Comparison of ENCODE assay signal across 1 cellular context in the genomic region with DNA sequence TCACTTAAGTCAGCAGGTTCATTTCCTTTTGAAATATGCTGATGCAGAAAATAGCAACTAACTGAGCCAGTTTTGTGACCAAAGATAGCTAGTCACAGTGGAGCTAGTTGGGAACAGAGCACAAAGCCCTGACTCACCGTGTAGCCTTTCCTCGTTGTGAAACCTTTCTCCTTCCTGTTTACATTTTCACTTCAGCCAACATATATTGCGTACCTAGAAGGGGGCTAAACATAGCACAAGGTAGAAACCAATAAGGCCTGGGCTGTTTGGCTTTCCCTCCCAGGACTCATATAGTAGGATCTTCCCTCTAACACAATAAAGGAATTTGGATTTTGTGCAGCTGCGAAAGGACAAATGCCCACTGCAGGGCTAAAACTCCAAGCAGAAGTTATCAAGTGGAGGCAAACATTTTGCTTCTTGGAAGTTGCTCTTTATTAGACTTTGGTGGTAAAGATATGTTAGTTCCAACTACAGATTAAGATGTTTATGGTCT.
TF ChIP-seq lines count a peak whose summit lies in the region.

No MANE protein-coding gene starts in this region.

TF ChIP-seq in HepG2, 621 proteins besides CTCF, POLR2A, EP300 and RAD21 (continued from another document and continues in another):
- TF ChIP-seq, protein P1, sequence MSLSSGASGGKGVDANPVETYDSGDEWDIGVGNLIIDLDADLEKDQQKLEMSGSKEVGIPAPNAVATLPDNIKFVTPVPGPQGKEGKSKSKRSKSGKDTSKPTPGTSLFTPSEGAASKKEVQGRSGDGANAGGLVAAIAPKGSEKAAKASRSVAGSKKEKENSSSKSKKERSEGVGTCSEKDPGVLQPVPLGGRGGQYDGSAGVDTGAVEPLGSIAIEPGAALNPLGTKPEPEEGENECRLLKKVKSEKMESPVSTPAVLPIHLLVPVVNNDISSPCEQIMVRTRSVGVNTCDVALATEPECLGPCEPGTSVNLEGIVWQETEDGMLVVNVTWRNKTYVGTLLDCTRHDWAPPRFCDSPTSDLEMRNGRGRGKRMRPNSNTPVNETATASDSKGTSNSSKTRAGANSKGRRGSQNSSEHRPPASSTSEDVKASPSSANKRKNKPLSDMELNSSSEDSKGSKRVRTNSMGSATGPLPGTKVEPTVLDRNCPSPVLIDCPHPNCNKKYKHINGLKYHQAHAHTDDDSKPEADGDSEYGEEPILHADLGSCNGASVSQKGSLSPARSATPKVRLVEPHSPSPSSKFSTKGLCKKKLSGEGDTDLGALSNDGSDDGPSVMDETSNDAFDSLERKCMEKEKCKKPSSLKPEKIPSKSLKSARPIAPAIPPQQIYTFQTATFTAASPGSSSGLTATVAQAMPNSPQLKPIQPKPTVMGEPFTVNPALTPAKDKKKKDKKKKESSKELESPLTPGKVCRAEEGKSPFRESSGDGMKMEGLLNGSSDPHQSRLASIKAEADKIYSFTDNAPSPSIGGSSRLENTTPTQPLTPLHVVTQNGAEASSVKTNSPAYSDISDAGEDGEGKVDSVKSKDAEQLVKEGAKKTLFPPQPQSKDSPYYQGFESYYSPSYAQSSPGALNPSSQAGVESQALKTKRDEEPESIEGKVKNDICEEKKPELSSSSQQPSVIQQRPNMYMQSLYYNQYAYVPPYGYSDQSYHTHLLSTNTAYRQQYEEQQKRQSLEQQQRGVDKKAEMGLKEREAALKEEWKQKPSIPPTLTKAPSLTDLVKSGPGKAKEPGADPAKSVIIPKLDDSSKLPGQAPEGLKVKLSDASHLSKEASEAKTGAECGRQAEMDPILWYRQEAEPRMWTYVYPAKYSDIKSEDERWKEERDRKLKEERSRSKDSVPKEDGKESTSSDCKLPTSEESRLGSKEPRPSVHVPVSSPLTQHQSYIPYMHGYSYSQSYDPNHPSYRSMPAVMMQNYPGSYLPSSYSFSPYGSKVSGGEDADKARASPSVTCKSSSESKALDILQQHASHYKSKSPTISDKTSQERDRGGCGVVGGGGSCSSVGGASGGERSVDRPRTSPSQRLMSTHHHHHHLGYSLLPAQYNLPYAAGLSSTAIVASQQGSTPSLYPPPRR (CRISPR knock-in tag; IDR thresholded peaks at IDR 0.05; ENCODE audit: borderline replicate concordance) = peak; percentile 87; the same call in 1 of the 2 replicates
- TF ChIP-seq, protein P2, sequence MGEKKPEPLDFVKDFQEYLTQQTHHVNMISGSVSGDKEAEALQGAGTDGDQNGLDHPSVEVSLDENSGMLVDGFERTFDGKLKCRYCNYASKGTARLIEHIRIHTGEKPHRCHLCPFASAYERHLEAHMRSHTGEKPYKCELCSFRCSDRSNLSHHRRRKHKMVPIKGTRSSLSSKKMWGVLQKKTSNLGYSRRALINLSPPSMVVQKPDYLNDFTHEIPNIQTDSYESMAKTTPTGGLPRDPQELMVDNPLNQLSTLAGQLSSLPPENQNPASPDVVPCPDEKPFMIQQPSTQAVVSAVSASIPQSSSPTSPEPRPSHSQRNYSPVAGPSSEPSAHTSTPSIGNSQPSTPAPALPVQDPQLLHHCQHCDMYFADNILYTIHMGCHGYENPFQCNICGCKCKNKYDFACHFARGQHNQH (CRISPR knock-in tag; IDR thresholded peaks at IDR 0.05) = peak; percentile 96
- TF ChIP-seq, protein P3, sequence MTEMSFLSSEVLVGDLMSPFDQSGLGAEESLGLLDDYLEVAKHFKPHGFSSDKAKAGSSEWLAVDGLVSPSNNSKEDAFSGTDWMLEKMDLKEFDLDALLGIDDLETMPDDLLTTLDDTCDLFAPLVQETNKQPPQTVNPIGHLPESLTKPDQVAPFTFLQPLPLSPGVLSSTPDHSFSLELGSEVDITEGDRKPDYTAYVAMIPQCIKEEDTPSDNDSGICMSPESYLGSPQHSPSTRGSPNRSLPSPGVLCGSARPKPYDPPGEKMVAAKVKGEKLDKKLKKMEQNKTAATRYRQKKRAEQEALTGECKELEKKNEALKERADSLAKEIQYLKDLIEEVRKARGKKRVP (CRISPR knock-in tag; IDR thresholded peaks at IDR 0.05) = peak in 1 of 2 experiments; percentile 90; a peak in 2 of 4 replicates
- TF ChIP-seq BCL6 (CRISPR knock-in tag; IDR thresholded peaks at IDR 0.05) (peak; percentile 96), JUN (CRISPR knock-in tag; IDR thresholded peaks at IDR 0.05) (peak; percentile 88), CEBPB (IDR thresholded peaks at IDR 0.05; ENCODE audit: borderline replicate concordance, low read depth, low read length) (peak; percentile 96), ETV5 (CRISPR knock-in tag; IDR thresholded peaks at IDR 0.05; ENCODE audit: borderline replicate concordance) (peak; percentile 100), HDAC1 (CRISPR knock-in tag; IDR thresholded peaks at IDR 0.05) (peak; percentile 84), HMG20B (CRISPR knock-in tag; conservative IDR thresholded peaks at IDR 0.05) (peak; percentile 77; the same call in 1 of the 2 replicates), STAG1 (CRISPR knock-in tag; IDR thresholded peaks at IDR 0.05) (peak; percentile 33; the same call in 1 of the 2 replicates), GABPB1 (CRISPR knock-in tag; IDR thresholded peaks at IDR 0.05) (peak; percentile 75), CBX5 (CRISPR knock-in tag; IDR thresholded peaks at IDR 0.05; ENCODE audit: borderline replicate concordance) (peak; percentile 87; the same call in 1 of the 2 replicates), RBM39 (IDR thresholded peaks at IDR 0.05; ENCODE audit: low read depth, low read length, poor library complexity, severe bottlenecking) (no peak), ATF1 (CRISPR knock-in tag; IDR thresholded peaks at IDR 0.05) (peak; percentile 58; the same call in 1 of the 2 replicates), ZNF44 (CRISPR knock-in tag; IDR thresholded peaks at IDR 0.05) (no peak), NR2F2 (IDR thresholded peaks at IDR 0.05; ENCODE audit: borderline replicate concordance, low read depth) (peak; percentile 69; the same call in 1 of the 2 replicates), ZNF776 (CRISPR knock-in tag; IDR thresholded peaks at IDR 0.05) (no peak), ZNF549 (CRISPR knock-in tag; IDR thresholded peaks at IDR 0.05) (no peak), ZFP37 (CRISPR knock-in tag; IDR thresholded peaks at IDR 0.05; ENCODE audit: borderline replicate concordance) (no peak), HMG20A (CRISPR knock-in tag; IDR thresholded peaks at IDR 0.05; ENCODE audit: borderline replicate concordance) (peak; percentile 88), POLR2AphosphoS5 (IDR thresholded peaks at IDR 0.05; ENCODE audit: low read depth, low read length) (peak; percentile 59), RXRB (CRISPR knock-in tag; IDR thresholded peaks at IDR 0.05; ENCODE audit: borderline replicate concordance) (peak; percentile 94), MIER2 (CRISPR knock-in tag; IDR thresholded peaks at IDR 0.05) (peak; percentile 69), ZNF12 (CRISPR knock-in tag; IDR thresholded peaks at IDR 0.05) (peak; percentile 88), SMYD3 (CRISPR knock-in tag; IDR thresholded peaks at IDR 0.05) (no peak), RELA (CRISPR knock-in tag; IDR thresholded peaks at IDR 0.05) (0 out of 2 replicates have a peak, but pooled peaks have one; percentile 43), ZNF570 (CRISPR knock-in tag; IDR thresholded peaks at IDR 0.05; ENCODE audit: borderline replicate concordance) (no peak), MED1 (CRISPR knock-in tag; IDR thresholded peaks at IDR 0.05) (peak; percentile 100), KDM4B (CRISPR knock-in tag; IDR thresholded peaks at IDR 0.05) (peak; percentile 86; the same call in 1 of the 2 replicates), ZMYM3 (CRISPR knock-in tag; IDR thresholded peaks at IDR 0.05) (peak; percentile 49; the same call in 1 of the 2 replicates), MED13 (CRISPR knock-in tag; IDR thresholded peaks at IDR 0.05) (peak; percentile 79; the same call in 1 of the 2 replicates), THYN1 (CRISPR knock-in tag; IDR thresholded peaks at IDR 0.05; ENCODE audit: borderline replicate concordance, low read depth) (no peak), ZNF121 (CRISPR knock-in tag; IDR thresholded peaks at IDR 0.05) (peak; percentile 40; the same call in 1 of the 2 replicates), ZBTB20 (CRISPR knock-in tag; IDR thresholded peaks at IDR 0.05; ENCODE audit: borderline replicate concordance, low read depth) (peak; percentile 98), NONO (IDR thresholded peaks at IDR 0.05) (no peak), NONO (CRISPR knock-in tag; conservative IDR thresholded peaks at IDR 0.05) (peak; percentile 66), ZNF557 (CRISPR knock-in tag; IDR thresholded peaks at IDR 0.05) (0 out of 2 replicates have a peak, but pooled peaks have one; percentile 63), FOXA1 (IDR thresholded peaks at IDR 0.05) (peak; percentile 83), FOXA1 (CRISPR knock-in tag; IDR thresholded peaks at IDR 0.05) (peak; percentile 98), FOSL1 (CRISPR knock-in tag; IDR thresholded peaks at IDR 0.05; ENCODE audit: borderline replicate concordance) (peak; percentile 83; the same call in 1 of the 2 replicates), MXI1 (IDR thresholded peaks at IDR 0.05; ENCODE audit: borderline replicate concordance, low read depth, low read length) (peak; percentile 62; the same call in 1 of the 3 replicates), SIX1 (CRISPR knock-in tag; IDR thresholded peaks at IDR 0.05; ENCODE audit: borderline replicate concordance) (peak; percentile 75; the same call in 1 of the 2 replicates), SOX5 (CRISPR knock-in tag; IDR thresholded peaks at IDR 0.05; ENCODE audit: borderline replicate concordance) (peak; percentile 94), ZNF124 (CRISPR knock-in tag; IDR thresholded peaks at IDR 0.05) (peak; percentile 94), TCF7 (IDR thresholded peaks at IDR 0.05; ENCODE audit: low read depth) (peak; percentile 37; the same call in 1 of the 2 replicates)
- TF ChIP-seq, protein P4, sequence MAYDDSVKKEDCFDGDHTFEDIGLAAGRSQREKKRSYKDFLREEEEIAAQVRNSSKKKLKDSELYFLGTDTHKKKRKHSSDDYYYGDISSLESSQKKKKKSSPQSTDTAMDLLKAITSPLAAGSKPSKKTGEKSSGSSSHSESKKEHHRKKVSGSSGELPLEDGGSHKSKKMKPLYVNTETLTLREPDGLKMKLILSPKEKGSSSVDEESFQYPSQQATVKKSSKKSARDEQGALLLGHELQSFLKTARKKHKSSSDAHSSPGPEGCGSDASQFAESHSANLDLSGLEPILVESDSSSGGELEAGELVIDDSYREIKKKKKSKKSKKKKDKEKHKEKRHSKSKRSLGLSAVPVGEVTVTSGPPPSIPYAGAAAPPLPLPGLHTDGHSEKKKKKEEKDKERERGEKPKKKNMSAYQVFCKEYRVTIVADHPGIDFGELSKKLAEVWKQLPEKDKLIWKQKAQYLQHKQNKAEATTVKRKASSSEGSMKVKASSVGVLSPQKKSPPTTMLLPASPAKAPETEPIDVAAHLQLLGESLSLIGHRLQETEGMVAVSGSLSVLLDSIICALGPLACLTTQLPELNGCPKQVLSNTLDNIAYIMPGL (CRISPR knock-in tag; IDR thresholded peaks at IDR 0.05; ENCODE audit: borderline replicate concordance in 1 of 2, low read depth in 1 of 2) = peak; percentile 37 to 72; a peak in 1 of 4 replicates
- TF ChIP-seq, protein P5, sequence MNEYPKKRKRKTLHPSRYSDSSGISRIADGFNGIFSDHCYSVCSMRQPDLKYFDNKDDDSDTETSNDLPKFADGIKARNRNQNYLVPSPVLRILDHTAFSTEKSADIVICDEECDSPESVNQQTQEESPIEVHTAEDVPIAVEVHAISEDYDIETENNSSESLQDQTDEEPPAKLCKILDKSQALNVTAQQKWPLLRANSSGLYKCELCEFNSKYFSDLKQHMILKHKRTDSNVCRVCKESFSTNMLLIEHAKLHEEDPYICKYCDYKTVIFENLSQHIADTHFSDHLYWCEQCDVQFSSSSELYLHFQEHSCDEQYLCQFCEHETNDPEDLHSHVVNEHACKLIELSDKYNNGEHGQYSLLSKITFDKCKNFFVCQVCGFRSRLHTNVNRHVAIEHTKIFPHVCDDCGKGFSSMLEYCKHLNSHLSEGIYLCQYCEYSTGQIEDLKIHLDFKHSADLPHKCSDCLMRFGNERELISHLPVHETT (CRISPR knock-in tag; conservative IDR thresholded peaks at IDR 0.05) = peak; percentile 82
- TF ChIP-seq, protein P6, sequence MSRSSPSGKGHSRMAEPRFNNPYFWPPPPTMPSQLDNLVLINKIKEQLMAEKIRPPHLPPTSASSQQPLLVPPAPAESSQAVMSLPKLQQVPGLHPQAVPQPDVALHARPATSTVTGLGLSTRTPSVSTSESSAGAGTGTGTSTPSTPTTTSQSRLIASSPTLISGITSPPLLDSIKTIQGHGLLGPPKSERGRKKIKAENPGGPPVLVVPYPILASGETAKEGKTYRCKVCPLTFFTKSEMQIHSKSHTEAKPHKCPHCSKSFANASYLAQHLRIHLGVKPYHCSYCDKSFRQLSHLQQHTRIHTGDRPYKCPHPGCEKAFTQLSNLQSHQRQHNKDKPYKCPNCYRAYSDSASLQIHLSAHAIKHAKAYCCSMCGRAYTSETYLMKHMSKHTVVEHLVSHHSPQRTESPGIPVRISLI (CRISPR knock-in tag; IDR thresholded peaks at IDR 0.05; ENCODE audit: borderline replicate concordance) = peak; percentile 48; the same call in 1 of the 2 replicates
- TF ChIP-seq, protein P7, sequence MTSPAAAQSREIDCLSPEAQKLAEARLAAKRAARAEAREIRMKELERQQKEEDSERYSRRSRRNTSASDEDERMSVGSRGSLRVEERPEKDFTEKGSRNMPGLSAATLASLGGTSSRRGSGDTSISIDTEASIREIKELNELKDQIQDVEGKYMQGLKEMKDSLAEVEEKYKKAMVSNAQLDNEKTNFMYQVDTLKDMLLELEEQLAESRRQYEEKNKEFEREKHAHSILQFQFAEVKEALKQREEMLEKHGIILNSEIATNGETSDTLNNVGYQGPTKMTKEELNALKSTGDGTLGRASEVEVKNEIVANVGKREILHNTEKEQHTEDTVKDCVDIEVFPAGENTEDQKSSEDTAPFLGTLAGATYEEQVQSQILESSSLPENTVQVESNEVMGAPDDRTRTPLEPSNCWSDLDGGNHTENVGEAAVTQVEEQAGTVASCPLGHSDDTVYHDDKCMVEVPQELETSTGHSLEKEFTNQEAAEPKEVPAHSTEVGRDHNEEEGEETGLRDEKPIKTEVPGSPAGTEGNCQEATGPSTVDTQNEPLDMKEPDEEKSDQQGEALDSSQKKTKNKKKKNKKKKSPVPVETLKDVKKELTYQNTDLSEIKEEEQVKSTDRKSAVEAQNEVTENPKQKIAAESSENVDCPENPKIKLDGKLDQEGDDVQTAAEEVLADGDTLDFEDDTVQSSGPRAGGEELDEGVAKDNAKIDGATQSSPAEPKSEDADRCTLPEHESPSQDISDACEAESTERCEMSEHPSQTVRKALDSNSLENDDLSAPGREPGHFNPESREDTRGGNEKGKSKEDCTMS (CRISPR knock-in tag; conservative IDR thresholded peaks at IDR 0.05) = no peak
- TF ChIP-seq, protein P8, sequence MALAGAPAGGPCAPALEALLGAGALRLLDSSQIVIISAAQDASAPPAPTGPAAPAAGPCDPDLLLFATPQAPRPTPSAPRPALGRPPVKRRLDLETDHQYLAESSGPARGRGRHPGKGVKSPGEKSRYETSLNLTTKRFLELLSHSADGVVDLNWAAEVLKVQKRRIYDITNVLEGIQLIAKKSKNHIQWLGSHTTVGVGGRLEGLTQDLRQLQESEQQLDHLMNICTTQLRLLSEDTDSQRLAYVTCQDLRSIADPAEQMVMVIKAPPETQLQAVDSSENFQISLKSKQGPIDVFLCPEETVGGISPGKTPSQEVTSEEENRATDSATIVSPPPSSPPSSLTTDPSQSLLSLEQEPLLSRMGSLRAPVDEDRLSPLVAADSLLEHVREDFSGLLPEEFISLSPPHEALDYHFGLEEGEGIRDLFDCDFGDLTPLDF (CRISPR knock-in tag; IDR thresholded peaks at IDR 0.05) = peak; percentile 15; the same call in 1 of the 2 replicates
